15 cellular contexts compared by ENCODE assay signal in the genomic region with DNA sequence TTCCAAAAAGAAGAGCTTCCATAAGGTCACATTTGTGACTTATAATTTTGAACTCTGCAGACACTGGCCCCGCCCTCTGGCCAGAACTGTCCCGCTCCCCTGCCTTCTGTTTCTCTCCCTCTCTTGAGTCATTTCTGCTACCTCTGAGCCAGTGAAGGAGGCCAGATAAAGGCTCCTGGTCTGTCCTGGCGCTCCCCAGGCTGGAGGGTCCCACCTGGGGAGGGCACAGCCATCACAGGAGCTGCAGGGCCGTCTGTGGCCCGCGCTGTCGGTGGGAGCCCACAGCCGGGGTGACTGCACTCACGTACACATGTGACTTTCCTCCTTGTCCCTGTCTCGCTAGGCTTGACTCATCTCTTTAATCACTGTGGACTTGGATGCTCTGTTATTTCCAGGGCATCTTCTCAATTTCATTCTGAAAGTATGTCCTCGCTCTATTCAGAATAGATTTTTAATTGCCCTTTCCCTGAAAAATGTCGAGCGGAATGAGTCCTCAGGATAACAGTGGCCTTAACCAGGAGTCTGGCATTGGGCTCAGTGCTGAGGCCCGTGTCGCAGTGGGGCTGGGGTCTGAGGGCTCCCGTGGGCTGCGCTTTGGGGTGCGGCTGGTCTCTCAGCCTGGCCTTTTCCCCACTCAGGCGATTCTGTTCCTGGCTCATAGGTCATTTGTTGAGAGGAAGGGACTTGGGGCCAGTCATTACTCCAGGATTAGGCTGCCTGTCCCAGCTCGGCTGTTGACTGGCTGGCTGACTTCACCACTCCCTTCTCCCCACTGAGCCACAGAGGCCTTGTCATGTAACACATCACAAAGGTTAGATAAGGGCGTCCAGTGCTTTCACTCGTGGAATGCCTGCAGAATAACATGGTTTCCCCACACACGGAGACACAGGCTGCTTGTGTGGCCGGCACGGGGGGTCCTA. TPM values are rescaled to one million over a fixed set of nuclear protein-coding genes. Genes with fewer than 3 reads are reported as not detected.
DNase-seq lines count a peak whose midpoint lies in the region; ATAC-seq and TF ChIP-seq lines count a peak whose summit lies in the region.
"Had no signal": no experiment of that assay in that cellular context is flagged by ENCODE, and none has a peak within 500 bp of the region (broad histone marks: within the 10 kb centered on the region; RNA-seq: fewer than 3 reads in every experiment).

No MANE protein-coding gene starts in this region.

- intact Hi-C loops in sciatic nerve (cut with DNase I) = no loop called here

- no peak for TF ChIP-seq CTCF in chondrocyte (IDR thresholded peaks at IDR 0.05)

- CTCF ChIA-PET in activated CD8-positive, alpha-beta memory T cell treated with anti-CD3 and anti-CD28 coated beads, Interleukin-2, amount 10 ng/mL, durations not matched to agents 7 days and 5 days (lab: Charles Lee) = no interaction called here

- no peaks in the 10 kb centered on the region for H3K36me3 Mint-ChIP-seq in activated CD8-positive, alpha-beta memory T cell treated with anti-CD3 and anti-CD28 coated beads, Interleukin-2, amount 10 ng/mL, durations not matched to agents 7 days and 5 days
- H3K36me3 Mint-ChIP-seq in chondrocyte (ENCODE audit: low read depth) = no peaks in the 10 kb centered on the region
- H3K36me3 Mint-ChIP-seq: naive thymus-derived CD4-positive, alpha-beta T cell had no signal

- H3K4me1 Mint-ChIP-seq in activated CD8-positive, alpha-beta memory T cell treated with anti-CD3 and anti-CD28 coated beads, Interleukin-2, amount 10 ng/mL, durations not matched to agents 7 days and 5 days = no peaks in the 10 kb centered on the region
- H3K4me1 Mint-ChIP-seq in chondrocyte (ENCODE audit: low read depth) = peaks cover 9% of the 10 kb centered on the region

- peaks cover 3% of the 10 kb centered on the region for H3K27me3 Mint-ChIP-seq in activated CD8-positive, alpha-beta memory T cell treated with anti-CD3 and anti-CD28 coated beads, Interleukin-2, amount 10 ng/mL, durations not matched to agents 7 days and 5 days
- H3K27me3 Mint-ChIP-seq in chondrocyte (ENCODE audit: low read depth) = no peaks in the 10 kb centered on the region

- no peak overlapping the region for H3K4me3 Mint-ChIP-seq in activated CD8-positive, alpha-beta memory T cell treated with anti-CD3 and anti-CD28 coated beads, Interleukin-2, amount 10 ng/mL, durations not matched to agents 7 days and 5 days
- no peak overlapping the region for H3K4me3 Mint-ChIP-seq in chondrocyte (ENCODE audit: unreplicated experiment)
- H3K4me3 Mint-ChIP-seq: GM23338; naive thymus-derived CD4-positive, alpha-beta T cell had no signal

- no peak overlapping the region for H3K27ac Mint-ChIP-seq in activated CD8-positive, alpha-beta memory T cell treated with anti-CD3 and anti-CD28 coated beads, Interleukin-2, amount 10 ng/mL, durations not matched to agents 7 days and 5 days
- no peak overlapping the region for H3K27ac Mint-ChIP-seq in chondrocyte (ENCODE audit: unreplicated experiment)
- H3K27ac Mint-ChIP-seq: GM23338; naive thymus-derived CD4-positive, alpha-beta T cell had no signal

- no peak for ATAC-seq in activated CD8-positive, alpha-beta memory T cell treated with anti-CD3 and anti-CD28 coated beads, Interleukin-2, amount 10 ng/mL, durations not matched to agents 7 days and 5 days
- peak; percentile 63 for ATAC-seq in sciatic nerve
- ATAC-seq: GM23338; naive thymus-derived CD4-positive, alpha-beta T cell had no signal

- H3K9me3 Mint-ChIP-seq in activated CD8-positive, alpha-beta memory T cell treated with anti-CD3 and anti-CD28 coated beads, Interleukin-2, amount 10 ng/mL, durations not matched to agents 7 days and 5 days (ENCODE audit: low read depth) = no peaks in the 10 kb centered on the region
- no peaks in the 10 kb centered on the region for H3K9me3 Mint-ChIP-seq in chondrocyte (ENCODE audit: low read depth)
- H3K9me3 Mint-ChIP-seq: GM23338; naive thymus-derived CD4-positive, alpha-beta T cell had no signal

- DNase-seq in AG08396 (ENCODE audit: low spot score) (peak; percentile 14), left kidney (ENCODE audit: low read depth, low spot score) (peak; percentile 43), sciatic nerve (ENCODE audit: low spot score) (no peak), mucosa of gallbladder (ENCODE audit: low spot score) (no peak), NCI-H748 (lab: John Stamatoyannopoulos, UW; ENCODE audit: unreplicated experiment) (no peak), DMS 273 (lab: John Stamatoyannopoulos, UW; ENCODE audit: unreplicated experiment) (no peak), chondrocyte (ENCODE audit: low spot score) (no peak)
- peak; percentile 33 for DNase-seq in activated CD8-positive, alpha-beta memory T cell treated with anti-CD3 and anti-CD28 coated beads, Interleukin-2, amount 10 ng/mL, durations not matched to agents 7 days and 5 days
- DNase-seq: activated T-cell treated with anti-CD3 and anti-CD28 coated beads, Interleukin-2, amount 50 U/mL, for 1 hour; Karpas-422; NCI-H1694 treated with DMSO at 0.1 percent for 48 hours; NCI-H526; T-helper 2 cell had no signal

RNA-seq across cellular contexts. Expression of gene KLHL29, which starts 34.5 kb away (rescaled TPM):
- under 1 TPM; 0.09 to 0.12 TPM for total RNA-seq in activated CD8-positive, alpha-beta memory T cell treated with anti-CD3 and anti-CD28 coated beads, Interleukin-2, amount 10 ng/mL, durations not matched to agents 7 days and 5 days
- total RNA-seq in sciatic nerve (31.7 TPM), mucosa of gallbladder (22.3 TPM), chondrocyte (8.0 to 9.0 TPM (median 8.0 TPM) in 3 replicates)

Comparison
In these comparisons a context has a peak if more than half of its experiments do, and no peak if none do; other contexts are left out.
1. DNase-seq: peak in AG08396 (single experiment), activated CD8-positive, alpha-beta memory T cell treated with anti-CD3 and anti-CD28 coated beads, Interleukin-2, amount 10 ng/mL, durations not matched to agents 7 days and 5 days (single experiment) and left kidney (single experiment); none in sciatic nerve (single experiment), mucosa of gallbladder (single experiment), NCI-H748 (single experiment), DMS 273 (single experiment) and chondrocyte (single experiment).